In the genomic region with DNA sequence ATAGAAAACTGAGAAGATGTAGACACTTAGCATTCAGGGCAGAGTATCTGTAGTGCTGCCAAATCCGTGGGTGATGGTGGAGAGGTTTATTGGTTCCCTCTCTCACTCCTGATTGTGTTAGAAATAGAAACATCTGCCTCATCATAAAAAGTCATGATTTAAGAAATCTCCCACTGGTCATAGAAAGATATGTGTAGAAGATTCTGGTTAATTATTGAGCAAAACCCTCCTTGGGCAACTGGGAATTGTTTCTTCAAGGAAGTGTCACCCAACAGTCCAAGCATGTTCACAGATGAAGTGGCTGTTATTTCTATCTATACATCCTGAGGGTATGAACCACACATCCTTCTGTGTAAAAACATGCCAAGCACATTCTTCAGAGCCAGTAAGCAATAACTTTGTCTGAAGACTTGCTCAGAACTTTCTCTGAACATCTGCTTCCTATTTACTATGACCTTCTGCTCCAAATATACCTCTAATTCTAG, we compare ENCODE assay signal across 27 cellular contexts. TPM values are rescaled to one million over a fixed set of nuclear protein-coding genes. Genes with fewer than 3 reads are reported as not detected.
DNase-seq lines count a peak whose midpoint lies in the region; TF ChIP-seq lines count a peak whose summit lies in the region.
"Had no signal": no experiment of that assay in that cellular context is flagged by ENCODE, and none has a peak within 500 bp of the region (broad histone marks: within the 10 kb centered on the region; RNA-seq: fewer than 3 reads in every experiment).

No MANE protein-coding gene starts in this region.

- H3K4me1 ChIP-seq in transverse colon: no peaks in the 10 kb centered on the region
- H3K4me1 ChIP-seq: foreskin keratinocyte had no signal

- no peak for TF ChIP-seq POLR2A in transverse colon (IDR thresholded peaks at IDR 0.05)

- peaks cover 31% of the 10 kb centered on the region for H3K36me3 Mint-ChIP-seq in HFFc6 (ENCODE audit: low read depth)
- H3K36me3 Mint-ChIP-seq: CD4-positive, CD25-positive, alpha-beta regulatory T cell; memory B cell; naive thymus-derived CD8-positive, alpha-beta T cell had no signal

- intact Hi-C loops in transverse colon (cut with DNase I; ENCODE audit: low total_unique reads): no loop called here

- POLR2A ChIA-PET in AG04449 (lab: Yijun Ruan, JAX): no interaction called here

- no peak overlapping the region for H3K4me3 ChIP-seq in AG04449 (ENCODE audit: low read depth, low read length)
- H3K4me3 ChIP-seq in transverse colon: no peak overlapping the region
- H3K4me3 ChIP-seq: A549 had no signal

- no peaks in the 10 kb centered on the region for H3K27me3 ChIP-seq in transverse colon
- H3K27me3 ChIP-seq: foreskin keratinocyte had no signal

- TF ChIP-seq EP300 in transverse colon (IDR thresholded peaks at IDR 0.05; ENCODE audit: low read depth): no peak

- in situ Hi-C loops in transverse colon (cut with MboI; ENCODE audit: low pct_ligation_motif_present in 1 of 4, low pct_unique_long_range_greater_than_20kb in 1 of 4, low sequenced_read_pairs in 3 of 4): no loop called here

- H3K27ac ChIP-seq in transverse colon: no peak overlapping the region
- H3K27ac ChIP-seq: A549, foreskin keratinocyte had no signal

- DNase-seq in AG04449 (ENCODE audit: low read depth, low spot score): peak; percentile 80
- peak; percentile 76 for DNase-seq in HFFc6
- DNase-seq in dedifferentiated amniotic fluid mesenchymal stem cell (ENCODE audit: extremely low spot score): peak; percentile 69
- DNase-seq in kidney tubule cell (ENCODE audit: low spot score): peak; percentile 44
- DNase-seq in 8988T: no peak
- no peak for DNase-seq in transverse colon
- no peak for DNase-seq in OCI-M2 (lab: John Stamatoyannopoulos, UW; ENCODE audit: unreplicated experiment)
- DNase-seq in DMS79 treated with DMSO at 0.1 percent for 48 hours (lab: John Stamatoyannopoulos, UW): no peak
- DNase-seq: activated CD4-positive, alpha-beta T cell treated with anti-CD3 and anti-CD28 coated beads, Interleukin-2, amount 10 ng/mL, durations not matched to agents 24 days and 14 days; activated naive CD4-positive, alpha-beta T cell; CD4-positive, CD25-positive, alpha-beta regulatory T cell; DMS79; effector memory CD8-positive, alpha-beta T cell; hypothalamus; naive thymus-derived CD8-positive, alpha-beta T cell; NCI-H1092; NCI-H2081; RPMI8226; stimulated activated CD4-positive, alpha-beta T cell treated with anti-CD3 and anti-CD28 coated beads, Interleukin-2, amount 100 ng/mL, for 24 hours; stimulated activated naive CD8-positive, alpha-beta T cell treated with anti-CD3 and anti-CD28 coated beads, Interleukin-15, Interleukin-2, amounts not matched to agents 100 U/mL and 50 U/mL, for 24 hours had no signal

- CTCF ChIA-PET in AG04449 (lab: Yijun Ruan, JAX): interaction anchor here (0.7 to 2.2 kb wide), 4 partner anchors 9 to 188 kb away, joined by 3 to 15 read pairs (median 6); no protein-coding TSS in a partner anchor

- no peaks in the 10 kb centered on the region for H3K36me3 ChIP-seq in transverse colon

- H3K27me3 Mint-ChIP-seq in HFFc6 (ENCODE audit: insufficient read depth): no peaks in the 10 kb centered on the region
- H3K27me3 Mint-ChIP-seq: activated CD4-positive, alpha-beta T cell treated with anti-CD3 and anti-CD28 coated beads, Interleukin-2, amount 10 ng/mL, durations not matched to agents 24 days and 14 days; central memory CD8-positive, alpha-beta T cell; effector memory CD8-positive, alpha-beta T cell; naive thymus-derived CD8-positive, alpha-beta T cell had no signal

- H3K4me1 Mint-ChIP-seq in HFFc6 (ENCODE audit: low read depth): peaks cover 98% of the 10 kb centered on the region
- H3K4me1 Mint-ChIP-seq: CD4-positive, CD25-positive, alpha-beta regulatory T cell; central memory CD8-positive, alpha-beta T cell; memory B cell; naive thymus-derived CD8-positive, alpha-beta T cell had no signal

- H3K9me3 ChIP-seq in transverse colon: no peaks in the 10 kb centered on the region
- H3K9me3 ChIP-seq: A549 had no signal

- WGBS in transverse colon (ENCODE audit: low coverage in 1 of 2), 2 donors: 36 to 45% methylated on average over 1 of the region's 1 CpG

- no peaks in the 10 kb centered on the region for H3K9me3 Mint-ChIP-seq in HFFc6
- H3K9me3 Mint-ChIP-seq: activated CD4-positive, alpha-beta T cell treated with anti-CD3 and anti-CD28 coated beads, Interleukin-2, amount 10 ng/mL, durations not matched to agents 24 days and 14 days; CD4-positive, CD25-positive, alpha-beta regulatory T cell; central memory CD8-positive, alpha-beta T cell; effector memory CD8-positive, alpha-beta T cell; memory B cell; naive thymus-derived CD8-positive, alpha-beta T cell; type B pancreatic cell had no signal

- no peak for TF ChIP-seq CTCF in AG04449 (IDR thresholded peaks at IDR 0.05; ENCODE audit: insufficient read depth, low read length, missing control alignments)
- TF ChIP-seq CTCF in HFFc6 (IDR thresholded peaks at IDR 0.05): no peak
- TF ChIP-seq CTCF in transverse colon (IDR thresholded peaks at IDR 0.05): no peak

- H3K4me3 Mint-ChIP-seq in HFFc6: peak overlapping the region; percentile 30
- H3K4me3 Mint-ChIP-seq: activated CD4-positive, alpha-beta T cell treated with anti-CD3 and anti-CD28 coated beads, Interleukin-2, amount 10 ng/mL, durations not matched to agents 24 days and 14 days; CD4-positive, CD25-positive, alpha-beta regulatory T cell; central memory CD8-positive, alpha-beta T cell; effector memory CD8-positive, alpha-beta T cell; memory B cell; naive thymus-derived CD8-positive, alpha-beta T cell; type B pancreatic cell had no signal

- peak overlapping the region; percentile 83 for H3K27ac Mint-ChIP-seq in HFFc6
- H3K27ac Mint-ChIP-seq: activated CD4-positive, alpha-beta T cell treated with anti-CD3 and anti-CD28 coated beads, Interleukin-2, amount 10 ng/mL, durations not matched to agents 24 days and 14 days; CD4-positive, CD25-positive, alpha-beta regulatory T cell; effector memory CD8-positive, alpha-beta T cell; memory B cell; type B pancreatic cell had no signal

RNA-seq across cellular contexts. Expression of gene CHRNA1, which starts 33.6 kb away (rescaled TPM):
- total RNA-seq in HFFc6 (2021; fragmentation: NEBNext Ultra II Directional; extraction: Animal tissue kit (Norgen Biotek cat#: 25700)): under 1 TPM in 1 of 6 experiments, not detected in 5; 0.14 TPM
- 1 to 10 TPM in 3 of 4 donors, not detected in 1; 2.6 to 7.4 (median 3.0) TPM for total RNA-seq in transverse colon
- total RNA-seq: activated CD4-positive, alpha-beta T cell treated with anti-CD3 and anti-CD28 coated beads, Interleukin-2, amount 10 ng/mL, durations not matched to agents 24 days and 14 days; foreskin keratinocyte; kidney epithelial cell; naive thymus-derived CD8-positive, alpha-beta T cell; NCI-H460 had no signal

Comparison
In these comparisons a context has a peak if more than half of its experiments do, and no peak if none do; other contexts are left out.
1. DNase-seq: peak in AG04449 (single experiment), HFFc6 (single experiment), dedifferentiated amniotic fluid mesenchymal stem cell (single experiment) and kidney tubule cell (single experiment); none in 8988T (single experiment), transverse colon (single experiment), OCI-M2 (single experiment) and DMS79 treated with DMSO at 0.1 percent for 48 hours (single experiment).